18 cellular contexts compared by ENCODE assay signal in genomic region chr3:5151586-5151985, GRCh38. TPM values are rescaled to one million over a fixed set of nuclear protein-coding genes. Genes with fewer than 3 reads are reported as not detected.
DNase-seq lines count a peak whose midpoint lies in the region; ATAC-seq, FAIRE-seq and TF ChIP-seq lines count a peak whose summit lies in the region.
"Had no signal": no experiment of that assay in that cellular context is flagged by ENCODE, and none has a peak within 500 bp of the region (broad histone marks: within the 10 kb centered on the region; RNA-seq: fewer than 3 reads in every experiment).

No MANE protein-coding gene starts in this region.

- H3K36me3 ChIP-seq in BLaER1 (peaks cover 61% of the 10 kb centered on the region), pancreas (no peaks in the 10 kb centered on the region)

- peaks cover 75% of the 10 kb centered on the region for H4K20me1 ChIP-seq in BLaER1

- TF ChIP-seq CTCF in pancreas (IDR thresholded peaks at IDR 0.05): no peak

- peak; percentile 56 for ATAC-seq in GM18868 (IDR thresholded peaks at IDR 0.05; ENCODE audit: unreplicated experiment)
- ATAC-seq in HG02852 (IDR thresholded peaks at IDR 0.05; ENCODE audit: unreplicated experiment): peak; percentile 86
- peak; percentile 57 for ATAC-seq in HG03520 (IDR thresholded peaks at IDR 0.05; ENCODE audit: unreplicated experiment)
- ATAC-seq in GM18867 (IDR thresholded peaks at IDR 0.05; ENCODE audit: unreplicated experiment): no peak
- no peak for ATAC-seq in pancreas
- ATAC-seq in GM18858 (IDR thresholded peaks at IDR 0.05; ENCODE audit: unreplicated experiment): no peak
- ATAC-seq: T-helper 17 cell had no signal

- no peak overlapping the region for H3K9ac ChIP-seq in BLaER1

- H3K4me3 ChIP-seq in BLaER1: no peak overlapping the region
- H3K4me3 ChIP-seq in pancreas: no peak overlapping the region

- no peaks in the 10 kb centered on the region for H3K27me3 ChIP-seq in BLaER1
- H3K27me3 ChIP-seq in pancreas: no peaks in the 10 kb centered on the region

- DNase-seq in pancreas (no peak), cerebellar nuclear complex (lab: John Stamatoyannopoulos, UW) (no peak)
- DNase-seq: C1 segment of cervical spinal cord, GF-D8, NCI-H187, NCI-H446, NCI-H69, OCI-M1, RPMI8226, SIG-M5, T-helper 17 cell had no signal

- H3K27ac ChIP-seq in BLaER1 (no peak overlapping the region), pancreas (no peak overlapping the region)

- WGBS in pancreas, 2 donors: 95 to 96% methylated on average over 6 of the region's 6 CpGs

- FAIRE-seq in pancreas (lab: Jason Lieb, UNC): no peak
- FAIRE-seq: H1 had no signal

- H3K4me2 ChIP-seq in BLaER1: peak overlapping the region; percentile 31

- peaks cover 15% of the 10 kb centered on the region for H3K4me1 ChIP-seq in BLaER1
- no peaks in the 10 kb centered on the region for H3K4me1 ChIP-seq in pancreas

- intact Hi-C loops in pancreas (cut with DNase I): no loop called here

- H3K9me3 ChIP-seq in BLaER1 (peaks cover 36% of the 10 kb centered on the region), pancreas (no peaks in the 10 kb centered on the region)

RNA-seq across cellular contexts. Expression of gene ARL8B, which starts 29.5 kb away (rescaled TPM):
- 10 to 100 TPM; 16.9 to 31.9 (median 24.8) TPM for total RNA-seq in pancreas
- polyA plus RNA-seq in pancreas: 10 to 100 TPM; 14.6 to 25.4 TPM

RNA-seq across cellular contexts. Expression of gene EDEM1, which starts 35.9 kb away (rescaled TPM):
- total RNA-seq in pancreas: 10 to 100 TPM; 24.4 to 37.9 (median 31.1) TPM
- 1 to 10 TPM; 6.0 to 9.3 TPM for polyA plus RNA-seq in pancreas

Comparison
In these comparisons a context has a peak if more than half of its experiments do, and no peak if none do; other contexts are left out.
1. ATAC-seq: peak in GM18868 (single experiment), HG02852 (single experiment) and HG03520 (single experiment); none in GM18867 (single experiment), pancreas (0 of 4) and GM18858 (single experiment).